Comparison of ENCODE assay signal across 8 cellular contexts in genomic region chr3:9769426-9770275, GRCh38. TPM values are rescaled to one million over a fixed set of nuclear protein-coding genes. Genes with fewer than 3 reads are reported as not detected.
DNase-seq lines count a peak whose midpoint lies in the region; ATAC-seq and TF ChIP-seq lines count a peak whose summit lies in the region.

TSS of gene CAMK1 (minus strand) at chr3:9769947. CDS start at chr3:9767749, 2,198 bp downstream.

- peaks cover 0 to 2% (median 0%) of the 10 kb centered on the region in 7 donors for H3K9me3 Mint-ChIP-seq in CD4-positive, CD25-positive, alpha-beta regulatory T cell
- H3K9me3 Mint-ChIP-seq in activated CD4-positive, alpha-beta memory T cell treated with anti-CD3 and anti-CD28 coated beads, Interleukin-2, amount 10 ng/mL, durations not matched to agents 7 days and 5 days = no peaks in the 10 kb centered on the region

- peak; percentile 90 for ATAC-seq in CD4-positive, CD25-positive, alpha-beta regulatory T cell (ENCODE audit: low read depth in 2 of 2)
- ATAC-seq in GM21515 (IDR thresholded peaks at IDR 0.05; ENCODE audit: unreplicated experiment) (peak; percentile 67), right lobe of liver (peak; percentile 90 to 95 (median 93)), GM21526 (IDR thresholded peaks at IDR 0.05; ENCODE audit: low FRiP score, unreplicated experiment) (no peak)

- TF ChIP-seq POLR2A in right lobe of liver (IDR thresholded peaks at IDR 0.05) = peak; percentile 94

- POLR2A ChIA-PET in activated CD4-positive, alpha-beta memory T cell treated with anti-CD3 and anti-CD28 coated beads, Interleukin-2, amount 10 ng/mL, durations not matched to agents 7 days and 5 days (lab: Charles Lee) = interaction anchor here (0.7 to 5.2 kb wide), 11 partner anchors 9 to 163 kb away, joined by 3 to 25 read pairs (median 9); partner anchors contain the start of genes ARPC4, BRPF1, OGG1 and TADA3

- peak within 1 kb of the TSS; percentile 76 to 92 (median 87) for H3K27ac Mint-ChIP-seq in CD4-positive, CD25-positive, alpha-beta regulatory T cell
- peak within 1 kb of the TSS; percentile 54 for H3K27ac Mint-ChIP-seq in activated CD4-positive, alpha-beta memory T cell treated with anti-CD3 and anti-CD28 coated beads, Interleukin-2, amount 10 ng/mL, durations not matched to agents 7 days and 5 days

- H3K36me3 Mint-ChIP-seq in CD4-positive, CD25-positive, alpha-beta regulatory T cell = peaks cover 11% of the 10 kb centered on the region
- H3K36me3 Mint-ChIP-seq in activated CD4-positive, alpha-beta memory T cell treated with anti-CD3 and anti-CD28 coated beads, Interleukin-2, amount 10 ng/mL, durations not matched to agents 7 days and 5 days (ENCODE audit: low read depth) = peaks cover 6% of the 10 kb centered on the region

- H3K4me3 ChIP-seq in CD4-positive, CD25-positive, alpha-beta regulatory T cell (ENCODE audit: low read depth, low read length) = peak within 1 kb of the TSS; percentile 61
- peak within 1 kb of the TSS; percentile 65 to 95 (median 77) for H3K4me3 ChIP-seq in right lobe of liver

- CTCF ChIA-PET in activated CD4-positive, alpha-beta memory T cell treated with anti-CD3 and anti-CD28 coated beads, Interleukin-2, amount 10 ng/mL, durations not matched to agents 7 days and 5 days (lab: Charles Lee) = interaction anchor here (0.6 to 3.3 kb wide), 6 partner anchors 10 to 1412 kb away, joined by 3 to 10 read pairs (median 3); no protein-coding TSS in a partner anchor

- 8% methylated on average over 14 of the region's 49 CpGs for WGBS in right lobe of liver (ENCODE audit: insufficient coverage, low coverage, low lambda C conversion rate, missing lambda C conversion rate)

- TF ChIP-seq CTCF in right lobe of liver (IDR thresholded peaks at IDR 0.05) = no peak

- peaks cover 5% of the 10 kb centered on the region for H3K27me3 Mint-ChIP-seq in CD4-positive, CD25-positive, alpha-beta regulatory T cell
- no peaks in the 10 kb centered on the region for H3K27me3 Mint-ChIP-seq in activated CD4-positive, alpha-beta memory T cell treated with anti-CD3 and anti-CD28 coated beads, Interleukin-2, amount 10 ng/mL, durations not matched to agents 7 days and 5 days

- no peaks in the 10 kb centered on the region for H3K36me3 ChIP-seq in CD4-positive, CD25-positive, alpha-beta regulatory T cell (ENCODE audit: control insufficient read depth, insufficient read depth, low read length)
- peaks cover 0 to 9% (median 4%) of the 10 kb centered on the region in 4 donors for H3K36me3 ChIP-seq in right lobe of liver

- intact Hi-C loops in right lobe of liver (cut with DNase I) = no loop called here

- peak within 1 kb of the TSS; percentile 76 to 84 (median 80) for H3K4me3 Mint-ChIP-seq in CD4-positive, CD25-positive, alpha-beta regulatory T cell
- H3K4me3 Mint-ChIP-seq in activated CD4-positive, alpha-beta memory T cell treated with anti-CD3 and anti-CD28 coated beads, Interleukin-2, amount 10 ng/mL, durations not matched to agents 7 days and 5 days = peak within 1 kb of the TSS; percentile 71

- peaks cover 18% of the 10 kb centered on the region for H3K4me1 ChIP-seq in CD4-positive, CD25-positive, alpha-beta regulatory T cell (ENCODE audit: control insufficient read depth, insufficient read depth, low read length, poor library complexity, severe bottlenecking)
- H3K4me1 ChIP-seq in right lobe of liver = peaks cover 0 to 18% (median 4%) of the 10 kb centered on the region in 4 donors

- peak; percentile 23 to 63 (median 42) for DNase-seq in CD4-positive, CD25-positive, alpha-beta regulatory T cell
- DNase-seq in NCI-H1694 treated with DMSO at 0.1 percent for 48 hours (lab: John Stamatoyannopoulos, UW) = peak; percentile 10
- peak; percentile 77 for DNase-seq in activated CD4-positive, alpha-beta memory T cell treated with anti-CD3 and anti-CD28 coated beads, Interleukin-2, amount 10 ng/mL, durations not matched to agents 7 days and 5 days
- peak; percentile 88 for DNase-seq in ecto neural progenitor cell (ENCODE audit: low spot score)
- peak; percentile 91 to 92 (median 92) for DNase-seq in right lobe of liver
- DNase-seq in stimulated activated CD4-positive, alpha-beta T cell treated with anti-CD3 and anti-CD28 coated beads, Interleukin-2, amount 100 ng/mL, for 48 hours = peak; percentile 67 to 74

- peaks cover 0 to 35% (median 21%) of the 10 kb centered on the region in 4 donors for H3K4me1 Mint-ChIP-seq in CD4-positive, CD25-positive, alpha-beta regulatory T cell
- H3K4me1 Mint-ChIP-seq in activated CD4-positive, alpha-beta memory T cell treated with anti-CD3 and anti-CD28 coated beads, Interleukin-2, amount 10 ng/mL, durations not matched to agents 7 days and 5 days = peaks cover 40% of the 10 kb centered on the region

- no peaks in the 10 kb centered on the region for H3K27me3 ChIP-seq in CD4-positive, CD25-positive, alpha-beta regulatory T cell (ENCODE audit: control insufficient read depth, insufficient read depth, low read length)
- H3K27me3 ChIP-seq in right lobe of liver = no peaks in the 10 kb centered on the region

- H3K27ac ChIP-seq in CD4-positive, CD25-positive, alpha-beta regulatory T cell (ENCODE audit: insufficient read depth, low read length, poor library complexity, severe bottlenecking) = no peak within 1 kb of the TSS
- peak within 1 kb of the TSS; percentile 81 to 84 (median 81) for H3K27ac ChIP-seq in right lobe of liver

- no peaks in the 10 kb centered on the region for H3K9me3 ChIP-seq in CD4-positive, CD25-positive, alpha-beta regulatory T cell (ENCODE audit: control insufficient read depth in 2 of 2, low read length in 2 of 2)
- no peaks in the 10 kb centered on the region for H3K9me3 ChIP-seq in right lobe of liver

RNA-seq across cellular contexts. Expression of gene CAMK1, which starts in this region (rescaled TPM):
- total RNA-seq in CD4-positive, CD25-positive, alpha-beta regulatory T cell = 4.9 TPM
- 10 to 100 TPM in 1 of 4 donors, 1 to 10 TPM in 3; 4.5 to 13.7 (median 7.7) TPM for polyA plus RNA-seq in CD4-positive, CD25-positive, alpha-beta regulatory T cell
- total RNA-seq in activated CD4-positive, alpha-beta memory T cell treated with anti-CD3 and anti-CD28 coated beads, Interleukin-2, amount 10 ng/mL, durations not matched to agents 7 days and 5 days = 10 to 100 TPM; 18.5 to 20.2 TPM
- 10 to 100 TPM; 10.8 to 33.4 (median 24.5) TPM for total RNA-seq in right lobe of liver

Comparison
In these comparisons a context has a peak if more than half of its experiments do, and no peak if none do; other contexts are left out.
1. DNase-seq: peak in every context shown above with its lines; median percentile 92 in right lobe of liver; 88 in ecto neural progenitor cell; 77 in activated CD4-positive, alpha-beta memory T cell treated with anti-CD3 and anti-CD28 coated beads, Interleukin-2, amount 10 ng/mL, durations not matched to agents 7 days and 5 days; 70 in stimulated activated CD4-positive, alpha-beta T cell treated with anti-CD3 and anti-CD28 coated beads, Interleukin-2, amount 100 ng/mL, for 48 hours; 42 in CD4-positive, CD25-positive, alpha-beta regulatory T cell; 10 in NCI-H1694 treated with DMSO at 0.1 percent for 48 hours.